ENCODE assay signal across 25 cellular contexts in genomic region chr6:99347804-99348203, GRCh38. TPM values are rescaled to one million over a fixed set of nuclear protein-coding genes. Genes with fewer than 3 reads are reported as not detected.
A peak's percentile ranks its signal among the peaks of the same experiment; 100 is the strongest.
DNase-seq lines count a peak whose midpoint lies in the region; ATAC-seq, FAIRE-seq and TF ChIP-seq lines count a peak whose summit lies in the region.
"Had no signal": no experiment of that assay in that cellular context is flagged by ENCODE, and none has a peak within 500 bp of the region (broad histone marks: within the 10 kb centered on the region; RNA-seq: fewer than 3 reads in every experiment).

No MANE protein-coding gene starts in this region.

- H3K4me1 ChIP-seq in PC-3 (ENCODE audit: insufficient read depth, low read length) (peaks cover 27% of the 10 kb centered on the region), iPS-15b (ENCODE audit: control insufficient read depth, insufficient read depth, low read length) (peaks cover 12% of the 10 kb centered on the region), osteoblast (ENCODE audit: insufficient read depth, low read length) (no peaks in the 10 kb centered on the region), vagina (peaks cover 14% of the 10 kb centered on the region)
- H3K4me1 ChIP-seq: testis had no signal

- no peaks in the 10 kb centered on the region for H3K9me3 ChIP-seq in PC-3 (ENCODE audit: low read length)
- no peaks in the 10 kb centered on the region for H3K9me3 ChIP-seq in iPS-15b (ENCODE audit: control insufficient read depth, insufficient read depth, low read length)
- H3K9me3 ChIP-seq in osteoblast (ENCODE audit: low read depth, low read length): no peaks in the 10 kb centered on the region
- H3K9me3 ChIP-seq in vagina: no peaks in the 10 kb centered on the region
- H3K9me3 ChIP-seq: ascending aorta, testis had no signal

- ATAC-seq in PC-3 (no peak), GM21367 (IDR thresholded peaks at IDR 0.05; ENCODE audit: unreplicated experiment) (no peak), HG03442 (IDR thresholded peaks at IDR 0.05; ENCODE audit: unreplicated experiment) (no peak)
- ATAC-seq: activated CD4-positive, alpha-beta T cell treated with anti-CD3 and anti-CD28 coated beads for 36 hours; activated T-cell treated with anti-CD3 and anti-CD28 coated beads, Interleukin-2, amount 50 U/mL, for 72 hours; esophagus mucosa; left colon; right cardiac atrium had no signal

- no peaks in the 10 kb centered on the region for H3K9me2 ChIP-seq in PC-3 (replicated peaks; ENCODE audit: low read length)

- H3K27ac ChIP-seq in PC-3 (ENCODE audit: low read length): no peak overlapping the region
- no peak overlapping the region for H3K27ac ChIP-seq in osteoblast (ENCODE audit: low read depth, low read length)
- no peak overlapping the region for H3K27ac ChIP-seq in vagina
- H3K27ac ChIP-seq: ascending aorta, RWPE1, testis had no signal

- H3K27me3 ChIP-seq in PC-3 (ENCODE audit: low read length) (no peaks in the 10 kb centered on the region), iPS-15b (ENCODE audit: control insufficient read depth, insufficient read depth, low read length) (no peaks in the 10 kb centered on the region), osteoblast (ENCODE audit: insufficient read depth, low read length) (peaks cover 7% of the 10 kb centered on the region), vagina (no peaks in the 10 kb centered on the region)
- H3K27me3 ChIP-seq: ascending aorta, testis had no signal

- intact Hi-C loops in PC-3 (cut with micrococcal nuclease) (loop anchor here (5.0 kb wide), 1 partner anchor 44 kb away; the partner anchor contains the start of gene COQ3), vagina (cut with DNase I) (no loop called here)

- H3F3A ChIP-seq in PC-3 (ENCODE audit: low read length, unreplicated experiment): no peaks in the 10 kb centered on the region

- no peaks in the 10 kb centered on the region for H3K36me3 ChIP-seq in PC-3 (ENCODE audit: low read depth, low read length)
- H3K36me3 ChIP-seq in iPS-15b (ENCODE audit: control insufficient read depth, insufficient read depth, low read length): no peaks in the 10 kb centered on the region
- no peaks in the 10 kb centered on the region for H3K36me3 ChIP-seq in osteoblast (ENCODE audit: insufficient read depth, low read length)
- no peaks in the 10 kb centered on the region for H3K36me3 ChIP-seq in vagina
- H3K36me3 ChIP-seq: ascending aorta had no signal

- TF ChIP-seq POLR2A in vagina (IDR thresholded peaks at IDR 0.05): no peak

- H4K20me1 ChIP-seq in PC-3 (ENCODE audit: low read length) (no peaks in the 10 kb centered on the region), osteoblast (ENCODE audit: insufficient read depth, low read length) (no peaks in the 10 kb centered on the region)

- POLR2A ChIA-PET in PC-3 (lab: Charles Lee; ENCODE audit: unreplicated experiment): no interaction called here

- no peak overlapping the region for H3K4me3 ChIP-seq in PC-3 (ENCODE audit: low read length)
- H3K4me3 ChIP-seq in iPS-15b (ENCODE audit: low read depth, low read length): peak overlapping the region; percentile 76
- no peak overlapping the region for H3K4me3 ChIP-seq in osteoblast (ENCODE audit: insufficient read depth, low read length)
- no peak overlapping the region for H3K4me3 ChIP-seq in vagina

- H3K4me2 ChIP-seq in PC-3 (ENCODE audit: low read length) (peak overlapping the region; percentile 90; the same call in 1 of the 2 replicates), osteoblast (ENCODE audit: insufficient read depth, low read length) (no peak overlapping the region)

- FAIRE-seq in GM19239 (lab: Jason Lieb, UNC): peak; percentile 44
- FAIRE-seq: TTC549 had no signal

- CTCF ChIA-PET in PC-3 (lab: Charles Lee): interaction anchor here (1.0 kb wide), 1 partner anchor 13 kb away, joined by 5 read pairs; no protein-coding TSS in a partner anchor

- H3K79me2 ChIP-seq in PC-3 (ENCODE audit: low read length) (no peaks in the 10 kb centered on the region), osteoblast (ENCODE audit: insufficient read depth, low read length) (no peaks in the 10 kb centered on the region)

- BruUV-seq in PC-3 (replicated peaks; lab: Mats Ljungman, UMichigan): no TSS peak

- H2AFZ ChIP-seq in PC-3 (ENCODE audit: low read length): no peak overlapping the region
- no peak overlapping the region for H2AFZ ChIP-seq in osteoblast (ENCODE audit: low read length)

- DNase-seq in GM19239 (ENCODE audit: insufficient read length, low spot score) (no peak), PC-3 (no peak), osteoblast (ENCODE audit: insufficient read length, low spot score, missing footprints) (peak; percentile 66), vagina (ENCODE audit: extremely low spot score in 2 of 2) (no peak)
- DNase-seq in central memory CD4-positive, alpha-beta T cell: no peak
- DNase-seq: activated CD4-positive, alpha-beta T cell treated with anti-CD3 and anti-CD28 coated beads for 36 hours; activated T-cell treated with anti-CD3 and anti-CD28 coated beads, Interleukin-2, amount 50 U/mL, for 72 hours; DMS 273 treated with DMSO at 0.1 percent for 48 hours; effector CD8-positive, alpha-beta T cell; GDM1; GOT3; left colon; NCI-H2029; NCI-H446 treated with DMSO at 0.1 percent for 48 hours; right cardiac atrium; stimulated activated CD4-positive, alpha-beta T cell treated with anti-CD3 and anti-CD28 coated beads, Interleukin-15, amount 100 ng/mL, for 24 hours; testis had no signal

- H3K9ac ChIP-seq in PC-3 (ENCODE audit: low read length) (no peak overlapping the region), iPS-15b (ENCODE audit: low read depth, low read length) (no peak overlapping the region)

- no peak for TF ChIP-seq CTCF in PC-3 (conservative IDR thresholded peaks at IDR 0.05; ENCODE audit: low read depth, low read length)
- TF ChIP-seq CTCF in osteoblast (IDR thresholded peaks at IDR 0.05; ENCODE audit: extremely low read depth, low read depth, low read length): no peak
- TF ChIP-seq CTCF in vagina (IDR thresholded peaks at IDR 0.05): no peak

RNA-seq across cellular contexts. Expression of gene FAXC, which starts 1.7 kb away (rescaled TPM):
- 3.9 and 5.4 TPM in 2 replicates for total RNA-seq in PC-3 (2014; rRNA removed)
- 0.88 and 1.1 TPM in 2 replicates for total RNA-seq in osteoblast
- total RNA-seq in vagina: 6.6 TPM
- total RNA-seq: activated T-cell treated with anti-CD3 and anti-CD28 coated beads, Interleukin-2, amount 50 U/mL, for 72 hours; ascending aorta; HT-29 had no signal

RNA-seq across cellular contexts. Expression of gene COQ3, which starts 46.2 kb away (rescaled TPM):
- total RNA-seq in PC-3 (2014; rRNA removed): 6.7 and 15.6 TPM in 2 replicates
- total RNA-seq in osteoblast: 2.5 and 3.5 TPM in 2 replicates
- total RNA-seq in vagina: 3.7 TPM
